Comparison of ENCODE assay signal across 5 cellular contexts in the genomic region with DNA sequence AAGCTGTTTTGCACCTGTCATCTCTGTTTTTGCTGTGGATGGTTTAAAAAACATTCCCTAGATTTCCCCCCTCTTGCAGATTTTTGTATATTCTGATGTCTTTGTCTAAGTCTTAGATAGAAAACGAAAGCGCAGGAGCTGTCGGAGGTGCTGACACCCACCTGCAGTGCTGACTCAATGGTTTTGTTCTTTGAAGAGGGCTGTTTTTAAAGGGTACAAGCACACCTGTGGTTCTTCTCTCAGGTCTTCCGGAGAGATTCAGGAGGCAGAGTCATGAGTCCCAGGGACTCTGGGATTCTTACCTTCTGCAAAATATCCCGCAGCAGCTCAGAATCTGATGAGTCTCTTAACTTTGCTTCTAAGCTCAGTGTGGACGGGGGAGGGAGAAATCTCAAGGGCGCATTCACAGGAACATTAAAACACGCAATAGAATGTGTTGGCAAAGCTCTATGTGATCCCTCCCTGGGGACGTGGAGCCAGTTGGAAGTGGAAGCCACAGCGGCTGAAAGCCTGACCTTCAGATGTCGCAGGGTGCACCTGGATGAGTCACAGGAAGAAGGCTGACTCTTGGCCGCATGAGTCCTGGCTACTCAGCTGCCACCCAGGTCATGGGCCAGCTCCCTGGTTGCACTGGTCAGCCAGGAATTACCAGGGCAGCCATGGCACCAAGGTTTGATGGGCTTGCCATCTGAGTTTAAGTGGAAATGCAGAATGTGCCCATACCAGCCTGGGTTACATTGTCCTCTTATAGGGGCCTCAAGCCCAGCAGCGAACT. TPM values are rescaled to one million over a fixed set of nuclear protein-coding genes. Genes with fewer than 3 reads are reported as not detected.
"Had no signal": no experiment of that assay in that cellular context is flagged by ENCODE, and none has a peak within 500 bp of the region (broad histone marks: within the 10 kb centered on the region; RNA-seq: fewer than 3 reads in every experiment).

No MANE protein-coding gene starts in this region.

RNA-seq across cellular contexts. Expression of a gene that starts 13.1 kb away (rescaled TPM):
- total RNA-seq: activated B cell treated with CpG ODN at 0.5 μM for 24 hours, bronchial epithelial cell, chondrocyte, NCI-H460, OCI-LY7 had no signal
